ENCODE assay signal across 1 cellular context in genomic region chr1:100720751-100721150, GRCh38.
TF ChIP-seq lines count a peak whose summit lies in the region.

No MANE protein-coding gene starts in this region.

TF ChIP-seq in GM12878, 131 proteins besides CTCF, POLR2A, EP300 and RAD21 (continued from another document):
- TF ChIP-seq ATF2 (IDR thresholded peaks at IDR 0.05; ENCODE audit: low read length) (no peak), FOXM1 (IDR thresholded peaks at IDR 0.05; ENCODE audit: low read depth, low read length) (no peak), BCL11A (IDR thresholded peaks at IDR 0.05; ENCODE audit: low read depth, low read length) (no peak), TCF12 (IDR thresholded peaks at IDR 0.05; ENCODE audit: low read depth, low read length) (no peak), NR2F1 (conservative IDR thresholded peaks at IDR 0.05) (no peak), CHD2 (IDR thresholded peaks at IDR 0.05; ENCODE audit: borderline replicate concordance, low read depth, low read length) (no peak), IRF5 (IDR thresholded peaks at IDR 0.05; ENCODE audit: borderline replicate concordance) (no peak), IRF4 (IDR thresholded peaks at IDR 0.05; ENCODE audit: low read depth, low read length) (no peak), KAT2A (conservative IDR thresholded peaks at IDR 0.05; ENCODE audit: control insufficient read depth, low read depth, low read length) (no peak), E4F1 (IDR thresholded peaks at IDR 0.05; ENCODE audit: borderline replicate concordance, partially characterized antibody) (no peak), SMC3 (IDR thresholded peaks at IDR 0.05; ENCODE audit: borderline replicate concordance, low read length) (no peak), SIN3A (IDR thresholded peaks at IDR 0.05; ENCODE audit: low read depth, low read length) (no peak), PAX8 (IDR thresholded peaks at IDR 0.05) (no peak)
- TF ChIP-seq, protein P1, sequence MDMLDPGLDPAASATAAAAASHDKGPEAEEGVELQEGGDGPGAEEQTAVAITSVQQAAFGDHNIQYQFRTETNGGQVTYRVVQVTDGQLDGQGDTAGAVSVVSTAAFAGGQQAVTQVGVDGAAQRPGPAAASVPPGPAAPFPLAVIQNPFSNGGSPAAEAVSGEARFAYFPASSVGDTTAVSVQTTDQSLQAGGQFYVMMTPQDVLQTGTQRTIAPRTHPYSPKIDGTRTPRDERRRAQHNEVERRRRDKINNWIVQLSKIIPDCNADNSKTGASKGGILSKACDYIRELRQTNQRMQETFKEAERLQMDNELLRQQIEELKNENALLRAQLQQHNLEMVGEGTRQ (IDR thresholded peaks at IDR 0.05; ENCODE audit: borderline replicate concordance, low read depth, low read length), result no peak
- TF ChIP-seq, protein P2, sequence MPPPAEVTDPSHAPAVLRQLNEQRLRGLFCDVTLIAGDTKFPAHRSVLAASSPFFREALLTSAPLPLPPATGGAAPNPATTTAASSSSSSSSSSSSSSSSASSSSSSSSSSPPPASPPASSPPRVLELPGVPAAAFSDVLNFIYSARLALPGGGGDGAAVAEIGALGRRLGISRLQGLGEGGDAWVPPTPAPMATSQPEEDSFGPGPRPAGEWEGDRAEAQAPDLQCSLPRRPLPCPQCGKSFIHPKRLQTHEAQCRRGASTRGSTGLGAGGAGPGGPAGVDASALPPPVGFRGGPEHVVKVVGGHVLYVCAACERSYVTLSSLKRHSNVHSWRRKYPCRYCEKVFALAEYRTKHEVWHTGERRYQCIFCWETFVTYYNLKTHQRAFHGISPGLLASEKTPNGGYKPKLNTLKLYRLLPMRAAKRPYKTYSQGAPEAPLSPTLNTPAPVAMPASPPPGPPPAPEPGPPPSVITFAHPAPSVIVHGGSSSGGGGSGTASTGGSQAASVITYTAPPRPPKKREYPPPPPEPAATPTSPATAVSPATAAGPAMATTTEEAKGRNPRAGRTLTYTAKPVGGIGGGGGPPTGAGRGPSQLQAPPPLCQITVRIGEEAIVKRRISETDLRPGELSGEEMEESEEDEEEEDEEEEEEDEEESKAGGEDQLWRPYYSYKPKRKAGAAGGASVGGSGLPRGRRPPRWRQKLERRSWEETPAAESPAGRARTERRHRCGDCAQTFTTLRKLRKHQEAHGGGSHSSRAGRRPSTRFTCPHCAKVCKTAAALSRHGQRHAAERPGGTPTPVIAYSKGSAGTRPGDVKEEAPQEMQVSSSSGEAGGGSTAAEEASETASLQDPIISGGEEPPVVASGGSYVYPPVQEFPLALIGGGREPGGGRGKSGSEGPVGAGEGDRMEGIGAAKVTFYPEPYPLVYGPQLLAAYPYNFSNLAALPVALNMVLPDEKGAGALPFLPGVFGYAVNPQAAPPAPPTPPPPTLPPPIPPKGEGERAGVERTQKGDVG (CRISPR knock-in tag; IDR thresholded peaks at IDR 0.05), result no peak
- TF ChIP-seq, protein P3, sequence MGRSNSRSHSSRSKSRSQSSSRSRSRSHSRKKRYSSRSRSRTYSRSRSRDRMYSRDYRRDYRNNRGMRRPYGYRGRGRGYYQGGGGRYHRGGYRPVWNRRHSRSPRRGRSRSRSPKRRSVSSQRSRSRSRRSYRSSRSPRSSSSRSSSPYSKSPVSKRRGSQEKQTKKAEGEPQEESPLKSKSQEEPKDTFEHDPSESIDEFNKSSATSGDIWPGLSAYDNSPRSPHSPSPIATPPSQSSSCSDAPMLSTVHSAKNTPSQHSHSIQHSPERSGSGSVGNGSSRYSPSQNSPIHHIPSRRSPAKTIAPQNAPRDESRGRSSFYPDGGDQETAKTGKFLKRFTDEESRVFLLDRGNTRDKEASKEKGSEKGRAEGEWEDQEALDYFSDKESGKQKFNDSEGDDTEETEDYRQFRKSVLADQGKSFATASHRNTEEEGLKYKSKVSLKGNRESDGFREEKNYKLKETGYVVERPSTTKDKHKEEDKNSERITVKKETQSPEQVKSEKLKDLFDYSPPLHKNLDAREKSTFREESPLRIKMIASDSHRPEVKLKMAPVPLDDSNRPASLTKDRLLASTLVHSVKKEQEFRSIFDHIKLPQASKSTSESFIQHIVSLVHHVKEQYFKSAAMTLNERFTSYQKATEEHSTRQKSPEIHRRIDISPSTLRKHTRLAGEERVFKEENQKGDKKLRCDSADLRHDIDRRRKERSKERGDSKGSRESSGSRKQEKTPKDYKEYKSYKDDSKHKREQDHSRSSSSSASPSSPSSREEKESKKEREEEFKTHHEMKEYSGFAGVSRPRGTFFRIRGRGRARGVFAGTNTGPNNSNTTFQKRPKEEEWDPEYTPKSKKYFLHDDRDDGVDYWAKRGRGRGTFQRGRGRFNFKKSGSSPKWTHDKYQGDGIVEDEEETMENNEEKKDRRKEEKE (IDR thresholded peaks at IDR 0.05), result no peak
